Comparison of ENCODE assay signal across 8 cellular contexts in genomic region chr16:87317766-87318121, GRCh38. TPM values are rescaled to one million over a fixed set of nuclear protein-coding genes. Genes with fewer than 3 reads are reported as not detected.
DNase-seq lines count a peak whose midpoint lies in the region; ATAC-seq and TF ChIP-seq lines count a peak whose summit lies in the region.

No MANE protein-coding gene starts in this region.

- H3K27ac ChIP-seq in 22Rv1: peak overlapping the region; percentile 87
- peak overlapping the region; percentile 71; the same call in 1 of the 2 replicates for H3K27ac ChIP-seq in SK-N-MC
- H3K27ac ChIP-seq in dorsolateral prefrontal cortex: peak overlapping the region in 58 of 59 donors; percentile 67 to 98 (median 94)

- H3K9me3 Mint-ChIP-seq in stimulated activated naive CD8-positive, alpha-beta T cell treated with anti-CD3 and anti-CD28 coated beads, Interleukin-15, amount 100 ng/mL, for 72 hours: no peaks in the 10 kb centered on the region

- TF ChIP-seq CTCF in 22Rv1 (IDR thresholded peaks at IDR 0.05): no peak
- TF ChIP-seq CTCF in dorsolateral prefrontal cortex (IDR thresholded peaks at IDR 0.05 in 54 of 56, conservative IDR thresholded peaks at IDR 0.05 in 2 of 56; ENCODE audit: low read depth in 1 of 56, partially characterized antibody in 56 of 56): no peak

- peak; percentile 25 for ATAC-seq in HG03139 (IDR thresholded peaks at IDR 0.05; ENCODE audit: unreplicated experiment)
- ATAC-seq in stimulated activated naive CD8-positive, alpha-beta T cell treated with anti-CD3 and anti-CD28 coated beads, Interleukin-15, amount 100 ng/mL, for 72 hours: peak; percentile 64

- peaks cover 33% of the 10 kb centered on the region for H3K4me1 Mint-ChIP-seq in stimulated activated naive CD8-positive, alpha-beta T cell treated with anti-CD3 and anti-CD28 coated beads, Interleukin-15, amount 100 ng/mL, for 72 hours

- H3K4me3 ChIP-seq in SK-N-MC (peak overlapping the region; percentile 85), dorsolateral prefrontal cortex (peak overlapping the region; percentile 68 to 100 (median 93))

- no peaks in the 10 kb centered on the region for H3K27me3 ChIP-seq in dorsolateral prefrontal cortex

- intact Hi-C loops in dorsolateral prefrontal cortex (cut with DNase I): loop anchor here (2.0 to 5.0 kb wide), 3 partner anchors 65 to 175 kb away; partner anchors contain the start of genes FBXO31 (in 2 of the 2), MAP1LC3B (in 1 of the 2) and ZCCHC14 (in 1 of the 2)

- H3K9ac ChIP-seq in SK-N-MC (ENCODE audit: insufficient read length): peak overlapping the region; percentile 97

- peak overlapping the region; percentile 90 to 98 for H3K4me3 Mint-ChIP-seq in stimulated activated naive CD8-positive, alpha-beta T cell treated with anti-CD3 and anti-CD28 coated beads, Interleukin-15, amount 100 ng/mL, for 72 hours

- no peaks in the 10 kb centered on the region for H3K36me3 ChIP-seq in SK-N-MC (ENCODE audit: insufficient read depth, low read length)

- no peaks in the 10 kb centered on the region for H3K27me3 Mint-ChIP-seq in stimulated activated naive CD8-positive, alpha-beta T cell treated with anti-CD3 and anti-CD28 coated beads, Interleukin-15, amount 100 ng/mL, for 72 hours

- peak overlapping the region; percentile 98 to 99 for H3K27ac Mint-ChIP-seq in stimulated activated naive CD8-positive, alpha-beta T cell treated with anti-CD3 and anti-CD28 coated beads, Interleukin-15, amount 100 ng/mL, for 72 hours

- H3K9me3 ChIP-seq in SK-N-MC (ENCODE audit: low read depth, low read length): no peaks in the 10 kb centered on the region

- DNase-seq in GM03348 (ENCODE audit: low spot score) (peak; percentile 78), SK-N-MC (ENCODE audit: low read depth, low spot score) (no peak), dorsolateral prefrontal cortex (peak in 4 of 10 donors; percentile 29 to 41 (median 38)), medulla oblongata (ENCODE audit: extremely low spot score) (peak; percentile 21), NCI-H2196 treated with DMSO at 0.1 percent for 48 hours (lab: John Stamatoyannopoulos, UW; ENCODE audit: unreplicated experiment) (no peak)
- peak in 1 of 2 donors; percentile 54 for DNase-seq in stimulated activated naive CD8-positive, alpha-beta T cell treated with anti-CD3 and anti-CD28 coated beads, Interleukin-15, amount 100 ng/mL, for 72 hours

RNA-seq across cellular contexts. Expression of gene C16orf95, which starts 0.6 kb away (rescaled TPM):
- total RNA-seq in dorsolateral prefrontal cortex: 10 to 100 TPM in 26 of 120 experiments, 1 to 10 TPM in 94; 3.5 to 15.9 (median 8.1) TPM

Comparison
In these comparisons a context has a peak if more than half of its experiments do, and no peak if none do; other contexts are left out.
1. DNase-seq: peak in GM03348 (single experiment) and medulla oblongata (single experiment); none in SK-N-MC (single experiment) and NCI-H2196 treated with DMSO at 0.1 percent for 48 hours (single experiment).
2. Peak in every context shown above with its lines, with median percentiles within 50 percentile points of each other: H3K27ac ChIP-seq.